In genomic region chr14:50000215-50001145, GRCh38 we compare ENCODE assay signal across 1 cellular context.
TF ChIP-seq lines count a peak whose summit lies in the region.

No MANE protein-coding gene starts in this region.

TF ChIP-seq in SK-N-SH, 30 proteins besides CTCF, POLR2A, EP300 and RAD21 (continued from another document):
- TF ChIP-seq USF2 (IDR thresholded peaks at IDR 0.05; ENCODE audit: borderline replicate concordance, low read depth, low read length) (no peak), RXRA (IDR thresholded peaks at IDR 0.05; ENCODE audit: borderline replicate concordance, low read depth) (peak; percentile 80), FOSL2 (IDR thresholded peaks at IDR 0.05; ENCODE audit: borderline replicate concordance, low read depth) (peak; percentile 89), NFIC (IDR thresholded peaks at IDR 0.05; ENCODE audit: borderline replicate concordance) (peak; percentile 70), TCF12 (IDR thresholded peaks at IDR 0.05) (peak; percentile 96), EZH2phosphoT487 (IDR thresholded peaks at IDR 0.05; ENCODE audit: borderline replicate concordance, low read depth) (no peak)
- TF ChIP-seq, protein P1, sequence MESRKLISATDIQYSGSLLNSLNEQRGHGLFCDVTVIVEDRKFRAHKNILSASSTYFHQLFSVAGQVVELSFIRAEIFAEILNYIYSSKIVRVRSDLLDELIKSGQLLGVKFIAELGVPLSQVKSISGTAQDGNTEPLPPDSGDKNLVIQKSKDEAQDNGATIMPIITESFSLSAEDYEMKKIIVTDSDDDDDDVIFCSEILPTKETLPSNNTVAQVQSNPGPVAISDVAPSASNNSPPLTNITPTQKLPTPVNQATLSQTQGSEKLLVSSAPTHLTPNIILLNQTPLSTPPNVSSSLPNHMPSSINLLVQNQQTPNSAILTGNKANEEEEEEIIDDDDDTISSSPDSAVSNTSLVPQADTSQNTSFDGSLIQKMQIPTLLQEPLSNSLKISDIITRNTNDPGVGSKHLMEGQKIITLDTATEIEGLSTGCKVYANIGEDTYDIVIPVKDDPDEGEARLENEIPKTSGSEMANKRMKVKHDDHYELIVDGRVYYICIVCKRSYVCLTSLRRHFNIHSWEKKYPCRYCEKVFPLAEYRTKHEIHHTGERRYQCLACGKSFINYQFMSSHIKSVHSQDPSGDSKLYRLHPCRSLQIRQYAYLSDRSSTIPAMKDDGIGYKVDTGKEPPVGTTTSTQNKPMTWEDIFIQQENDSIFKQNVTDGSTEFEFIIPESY (IDR thresholded peaks at IDR 0.05; ENCODE audit: borderline replicate concordance, low read depth) = no peak
- TF ChIP-seq, protein P2, sequence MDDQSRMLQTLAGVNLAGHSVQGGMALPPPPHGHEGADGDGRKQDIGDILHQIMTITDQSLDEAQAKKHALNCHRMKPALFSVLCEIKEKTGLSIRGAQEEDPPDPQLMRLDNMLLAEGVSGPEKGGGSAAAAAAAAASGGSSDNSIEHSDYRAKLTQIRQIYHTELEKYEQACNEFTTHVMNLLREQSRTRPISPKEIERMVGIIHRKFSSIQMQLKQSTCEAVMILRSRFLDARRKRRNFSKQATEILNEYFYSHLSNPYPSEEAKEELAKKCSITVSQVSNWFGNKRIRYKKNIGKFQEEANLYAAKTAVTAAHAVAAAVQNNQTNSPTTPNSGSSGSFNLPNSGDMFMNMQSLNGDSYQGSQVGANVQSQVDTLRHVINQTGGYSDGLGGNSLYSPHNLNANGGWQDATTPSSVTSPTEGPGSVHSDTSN (IDR thresholded peaks at IDR 0.05) = peak; percentile 72
